In genomic region chr13:24741016-24741662, GRCh38 we compare ENCODE assay signal across 14 cellular contexts. TPM values are rescaled to one million over a fixed set of nuclear protein-coding genes. Genes with fewer than 3 reads are reported as not detected.
DNase-seq lines count a peak whose midpoint lies in the region; ATAC-seq, FAIRE-seq and TF ChIP-seq lines count a peak whose summit lies in the region.
"Had no signal": no experiment of that assay in that cellular context is flagged by ENCODE, and none has a peak within 500 bp of the region (broad histone marks: within the 10 kb centered on the region; RNA-seq: fewer than 3 reads in every experiment).

No MANE protein-coding gene starts in this region.

- no peak overlapping the region for H3K4me2 ChIP-seq in GM12878 (ENCODE audit: control insufficient read depth, insufficient read depth)

- H3K27me3 Mint-ChIP-seq in activated CD4-positive, alpha-beta T cell treated with anti-CD3 and anti-CD28 coated beads, Interleukin-2, amount 10 ng/mL, durations not matched to agents 24 days and 14 days: peaks cover 21% of the 10 kb centered on the region
- H3K27me3 Mint-ChIP-seq in activated CD4-positive, alpha-beta T cell treated with anti-CD3 and anti-CD28 coated beads, Interleukin-2, amount 10 ng/mL, durations not matched to agents 7 days and 5 days: peaks cover 28% of the 10 kb centered on the region
- peaks cover 9% of the 10 kb centered on the region for H3K27me3 Mint-ChIP-seq in osteocyte (ENCODE audit: unreplicated experiment)

- peak; percentile 60 for TF ChIP-seq RAD21 in GM12878 (IDR thresholded peaks at IDR 0.05; ENCODE audit: insufficient read depth, low read depth, low read length)

- H3K9me3 ChIP-seq in GM12878 (replicated peaks; ENCODE audit: control insufficient read depth, insufficient read depth, low read length): no peaks in the 10 kb centered on the region
- no peaks in the 10 kb centered on the region for H3K9me3 ChIP-seq in esophagus muscularis mucosa
- H3K9me3 ChIP-seq: heart left ventricle had no signal

- in situ Hi-C loops in GM12878 (cut with MboI): no loop called here

- H3K4me1 Mint-ChIP-seq in activated CD4-positive, alpha-beta T cell treated with anti-CD3 and anti-CD28 coated beads, Interleukin-2, amount 10 ng/mL, durations not matched to agents 24 days and 14 days: no peaks in the 10 kb centered on the region
- H3K4me1 Mint-ChIP-seq in activated CD4-positive, alpha-beta T cell treated with anti-CD3 and anti-CD28 coated beads, Interleukin-2, amount 10 ng/mL, durations not matched to agents 7 days and 5 days: peaks cover under 1% of the 10 kb centered on the region
- H3K4me1 Mint-ChIP-seq in osteocyte (ENCODE audit: unreplicated experiment): no peaks in the 10 kb centered on the region

- H3K27ac ChIP-seq in GM12878 (ENCODE audit: control insufficient read depth, insufficient read depth) (no peak overlapping the region), esophagus muscularis mucosa (replicated peaks in 1 of 4) (no peak overlapping the region)
- H3K27ac ChIP-seq: heart left ventricle had no signal

- TF ChIP-seq POLR2A in GM12878 (IDR thresholded peaks at IDR 0.05; ENCODE audit: low read depth, low read length) (no peak), esophagus muscularis mucosa (IDR thresholded peaks at IDR 0.05; ENCODE audit: low read depth) (no peak)

- H3K79me2 ChIP-seq in GM12878 (ENCODE audit: control insufficient read depth, insufficient read depth, low read length): no peaks in the 10 kb centered on the region

- TF ChIP-seq EP300 in GM12878 (IDR thresholded peaks at IDR 0.05; ENCODE audit: borderline replicate concordance in 1 of 2, control insufficient read depth in 1 of 2, low read depth in 2 of 2, low read length in 2 of 2) (no peak), esophagus muscularis mucosa (IDR thresholded peaks at IDR 0.05) (no peak)

- H4K20me1 ChIP-seq in GM12878 (ENCODE audit: control insufficient read depth, insufficient read depth): no peaks in the 10 kb centered on the region

- TF ChIP-seq CTCF in GM12878 (IDR thresholded peaks at IDR 0.05 in 2 of 3, conservative IDR thresholded peaks at IDR 0.05 in 1 of 3; ENCODE audit: control insufficient read depth in 2 of 3, extremely low read depth in 1 of 3, insufficient read depth in 1 of 3, low read depth in 3 of 3, low read length in 3 of 3) (peak; percentile 44 to 57 (median 46); a peak in 5 of 6 replicates), osteocyte (IDR thresholded peaks at IDR 0.05) (no peak), esophagus muscularis mucosa (IDR thresholded peaks at IDR 0.05) (no peak)

- H3K9me3 Mint-ChIP-seq in activated CD4-positive, alpha-beta T cell treated with anti-CD3 and anti-CD28 coated beads, Interleukin-2, amount 10 ng/mL, durations not matched to agents 24 days and 14 days: no peaks in the 10 kb centered on the region
- no peaks in the 10 kb centered on the region for H3K9me3 Mint-ChIP-seq in activated CD4-positive, alpha-beta T cell treated with anti-CD3 and anti-CD28 coated beads, Interleukin-2, amount 10 ng/mL, durations not matched to agents 7 days and 5 days
- H3K9me3 Mint-ChIP-seq in osteocyte (ENCODE audit: unreplicated experiment): no peaks in the 10 kb centered on the region
- H3K9me3 Mint-ChIP-seq: nephron had no signal

- no peak for FAIRE-seq in GM12878 (lab: Jason Lieb, UNC)
- FAIRE-seq: urothelium cell line had no signal

- no peak overlapping the region for H3K27ac Mint-ChIP-seq in activated CD4-positive, alpha-beta T cell treated with anti-CD3 and anti-CD28 coated beads, Interleukin-2, amount 10 ng/mL, durations not matched to agents 24 days and 14 days
- H3K27ac Mint-ChIP-seq in activated CD4-positive, alpha-beta T cell treated with anti-CD3 and anti-CD28 coated beads, Interleukin-2, amount 10 ng/mL, durations not matched to agents 7 days and 5 days: no peak overlapping the region
- H3K27ac Mint-ChIP-seq in osteocyte (ENCODE audit: unreplicated experiment): no peak overlapping the region
- H3K27ac Mint-ChIP-seq: brain had no signal

- no peak overlapping the region for H3K4me3 ChIP-seq in GM12878
- H3K4me3 ChIP-seq in esophagus muscularis mucosa: no peak overlapping the region
- H3K4me3 ChIP-seq: heart left ventricle had no signal

- POLR2A ChIA-PET in activated CD4-positive, alpha-beta T cell treated with anti-CD3 and anti-CD28 coated beads, Interleukin-2, amount 10 ng/mL, durations not matched to agents 7 days and 5 days (lab: Charles Lee): no interaction called here
- POLR2A ChIA-PET in GM12878 (lab: Charles Lee): no interaction called here

- peak; percentile 59 for DNase-seq in activated CD4-positive, alpha-beta T cell treated with anti-CD3 and anti-CD28 coated beads, Interleukin-2, amount 10 ng/mL, durations not matched to agents 24 days and 14 days
- no peak for DNase-seq in activated CD4-positive, alpha-beta T cell treated with anti-CD3 and anti-CD28 coated beads, Interleukin-2, amount 10 ng/mL, durations not matched to agents 7 days and 5 days
- DNase-seq in HT-29 (ENCODE audit: low spot score) (peak; percentile 50), GM12878 (ENCODE audit: low read depth, low spot score) (no peak), osteocyte (ENCODE audit: extremely low spot score, unreplicated experiment) (peak; percentile 80), esophagus muscularis mucosa (ENCODE audit: extremely low spot score) (no peak), amniotic stem cell (lab: John Stamatoyannopoulos, UW) (no peak)
- no peak for DNase-seq in stimulated activated CD4-positive, alpha-beta T cell treated with anti-CD3 and anti-CD28 coated beads, Interleukin-2, amount 100 ng/mL, for 48 hours
- DNase-seq: activated CD4-positive, alpha-beta T cell treated with anti-CD3 and anti-CD28 coated beads, Interleukin-2, amount 50 U/mL, for 1 hour; heart left ventricle; Kasumi-1 had no signal

- intact Hi-C loops in activated CD4-positive, alpha-beta T cell treated with anti-CD3 and anti-CD28 coated beads, Interleukin-2, amount 10 ng/mL, durations not matched to agents 24 days and 14 days (cut with micrococcal nuclease): no loop called here
- intact Hi-C loops in GM12878 (cut with micrococcal nuclease; ENCODE audit: unreplicated experiment) (loop anchor here (1.0 to 10.0 kb wide), 2 partner anchors 227 to 254 kb away; no protein-coding TSS in a partner anchor), esophagus muscularis mucosa (cut with DNase I) (no loop called here)

- H3K4me3 Mint-ChIP-seq in activated CD4-positive, alpha-beta T cell treated with anti-CD3 and anti-CD28 coated beads, Interleukin-2, amount 10 ng/mL, durations not matched to agents 24 days and 14 days: no peak overlapping the region
- H3K4me3 Mint-ChIP-seq in activated CD4-positive, alpha-beta T cell treated with anti-CD3 and anti-CD28 coated beads, Interleukin-2, amount 10 ng/mL, durations not matched to agents 7 days and 5 days: no peak overlapping the region
- H3K4me3 Mint-ChIP-seq in osteocyte (ENCODE audit: unreplicated experiment): no peak overlapping the region
- H3K4me3 Mint-ChIP-seq: brain had no signal

- no peaks in the 10 kb centered on the region for H3K36me3 Mint-ChIP-seq in activated CD4-positive, alpha-beta T cell treated with anti-CD3 and anti-CD28 coated beads, Interleukin-2, amount 10 ng/mL, durations not matched to agents 24 days and 14 days (ENCODE audit: low read depth)
- H3K36me3 Mint-ChIP-seq in activated CD4-positive, alpha-beta T cell treated with anti-CD3 and anti-CD28 coated beads, Interleukin-2, amount 10 ng/mL, durations not matched to agents 7 days and 5 days (ENCODE audit: low read depth): no peaks in the 10 kb centered on the region
- H3K36me3 Mint-ChIP-seq in osteocyte (ENCODE audit: unreplicated experiment): no peaks in the 10 kb centered on the region
- H3K36me3 Mint-ChIP-seq: brain had no signal

- SMC1A ChIA-PET in GM12878 (lab: Charles Lee; ENCODE audit: uncharacterized antibody, unreplicated experiment): no interaction called here

- peaks cover 0 to 8% of the 10 kb centered on the region in 2 experiments; a peak in 2 of 4 replicates for H3K27me3 ChIP-seq in GM12878 (replicated peaks in 1 of 2; ENCODE audit: control insufficient read depth in 2 of 2, insufficient read depth in 2 of 2, low read length in 1 of 2)
- H3K27me3 ChIP-seq in esophagus muscularis mucosa: peaks cover 0 to 39% (median 3%) of the 10 kb centered on the region in 4 donors

- peak; percentile 78 for ATAC-seq in GM12878

- H2AFZ ChIP-seq in GM12878 (ENCODE audit: control insufficient read depth, low read depth, low read length): no peak overlapping the region

- RAD21 ChIA-PET in GM12878 (lab: Charles Lee; ENCODE audit: unreplicated experiment): interaction anchor here (1.2 to 2.1 kb wide), 2 partner anchors 14 to 228 kb away, joined by 5 to 6 read pairs; no protein-coding TSS in a partner anchor

- no TSS peak for BruUV-seq in GM12878 (replicated peaks; lab: Mats Ljungman, UMichigan)

- 18% methylated on average over 11 of the region's 11 CpGs for WGBS in GM12878 (ENCODE audit: insufficient coverage, insufficient replicate concordance, low lambda C conversion rate, missing lambda C conversion rate)
- 75% methylated on average over 9 of the region's 11 CpGs for WGBS in esophagus muscularis mucosa

- no peak overlapping the region for H3K9ac ChIP-seq in GM12878 (ENCODE audit: control insufficient read depth, insufficient read depth, low read length)

- CTCF ChIA-PET in activated CD4-positive, alpha-beta T cell treated with anti-CD3 and anti-CD28 coated beads, Interleukin-2, amount 10 ng/mL, durations not matched to agents 7 days and 5 days (lab: Charles Lee): interaction anchor here (1.3 to 1.5 kb wide), 2 partner anchors 49 to 228 kb away, joined by 3 to 4 read pairs; no protein-coding TSS in a partner anchor
- CTCF ChIA-PET in GM12878 (lab: Yijun Ruan, JAX): interaction anchor here (0.7 to 2.9 kb wide), 4 partner anchors 10 to 244 kb away, joined by 3 to 16 read pairs (median 6); no protein-coding TSS in a partner anchor

- no peaks in the 10 kb centered on the region for H3K4me1 ChIP-seq in GM12878 (ENCODE audit: control insufficient read depth, insufficient read depth, low read length)
- peaks cover 0 to 7% (median 3%) of the 10 kb centered on the region in 4 donors for H3K4me1 ChIP-seq in esophagus muscularis mucosa

- H3K36me3 ChIP-seq in GM12878 (ENCODE audit: control insufficient read depth in 2 of 2, insufficient read depth in 2 of 2, low read length in 1 of 2) (no peaks in the 10 kb centered on the region), esophagus muscularis mucosa (no peaks in the 10 kb centered on the region)
- H3K36me3 ChIP-seq: heart left ventricle had no signal

RNA-seq across cellular contexts. Expression of gene RNF17, which starts 22.8 kb away (rescaled TPM):
- not detected in 2 replicates for total RNA-seq in activated CD4-positive, alpha-beta T cell treated with anti-CD3 and anti-CD28 coated beads, Interleukin-2, amount 10 ng/mL, durations not matched to agents 24 days and 14 days
- under 1 TPM; 0.29 to 0.42 TPM for total RNA-seq in activated CD4-positive, alpha-beta T cell treated with anti-CD3 and anti-CD28 coated beads, Interleukin-2, amount 10 ng/mL, durations not matched to agents 7 days and 5 days
- not detected in 2 replicates for total RNA-seq in HT-29 (2014; rRNA removed; shearing (Covaris generic))
- not detected in 2 replicates for total RNA-seq in GM12878 (2013; cell fraction: nucleolus; rRNA removed)
- not detected in 2 replicates for total RNA-seq in GM12878 (2014; rRNA removed)
- total RNA-seq in GM12878 (2014; rRNA removed; fragmentation: Illumina TruSeq; extraction: Trizol): not detected in 2 replicates
- not detected in 2 replicates for total RNA-seq in GM12878 (2021)
- polyA plus RNA-seq in GM12878 (2011; ENCODE audit: low read depth): not detected
- polyA plus RNA-seq in GM12878 (2011; rRNA removed): not detected in 2 replicates
- not detected in 2 replicates for polyA plus RNA-seq in GM12878 (2011; cell fraction: cytosol; rRNA removed)
- polyA plus RNA-seq in GM12878 (2011; cell fraction: nucleus; rRNA removed): not detected in 2 replicates
- not detected in 2 replicates for polyA plus RNA-seq in GM12878 (2012)
- not detected in 2 replicates for polyA plus RNA-seq in GM12878 (2014; fragmentation: Illumina TruSeq; extraction: Trizol)
- polyA plus RNA-seq in GM12878 (2014; fragmentation: Nextera tagmentation; extraction: Ambion mirVana): not detected
- not detected in 2 replicates for polyA plus RNA-seq in GM12878 (2014; rRNA removed)
- polyA plus RNA-seq in GM12878 (2016; fragmentation: Nextera tagmentation; extraction: Ambion mirVana): not detected
- not detected in 2 replicates for polyA minus RNA-seq in GM12878 (2011; rRNA and poly(A)+ RNA removed)
- polyA minus RNA-seq in GM12878 (2011; cell fraction: cytosol; rRNA and poly(A)+ RNA removed): not detected in 2 replicates
- polyA minus RNA-seq in GM12878 (2011; cell fraction: nucleus; rRNA and poly(A)+ RNA removed): not detected in 2 replicates
- not detected in 2 replicates for total RNA-seq in osteocyte
- total RNA-seq in esophagus muscularis mucosa: not detected

Comparison
In these comparisons a context has a peak if more than half of its experiments do, and no peak if none do; other contexts are left out.
1. DNase-seq: peak in activated CD4-positive, alpha-beta T cell treated with anti-CD3 and anti-CD28 coated beads, Interleukin-2, amount 10 ng/mL, durations not matched to agents 24 days and 14 days (single experiment), HT-29 (single experiment) and osteocyte (single experiment); none in activated CD4-positive, alpha-beta T cell treated with anti-CD3 and anti-CD28 coated beads, Interleukin-2, amount 10 ng/mL, durations not matched to agents 7 days and 5 days (single experiment), GM12878 (single experiment), stimulated activated CD4-positive, alpha-beta T cell treated with anti-CD3 and anti-CD28 coated beads, Interleukin-2, amount 100 ng/mL, for 48 hours (0 of 2), esophagus muscularis mucosa (single experiment) and amniotic stem cell (single experiment).
2. CTCF ChIP-seq: peak in GM12878 (3 of 3); none in osteocyte (single experiment) and esophagus muscularis mucosa (0 of 3).